In genomic region chr7:30115709-30116297, GRCh38 we compare ENCODE assay signal across 21 cellular contexts.
"Had no signal": no experiment of that assay in that cellular context is flagged by ENCODE, and none has a peak within 500 bp of the region (broad histone marks: within the 10 kb centered on the region; RNA-seq: fewer than 3 reads in every experiment).

No MANE protein-coding gene starts in this region.

- H3K9me3 ChIP-seq: vagina had no signal

- H3K27ac ChIP-seq: stomach, transverse colon had no signal

- H3K4me3 ChIP-seq: left ventricle myocardium inferior, stomach, transverse colon, vagina had no signal

- ATAC-seq: activated CD4-positive, alpha-beta T cell treated with anti-CD3 and anti-CD28 coated beads for 36 hours; esophagus mucosa; stimulated activated memory B cell treated with anti-CD40 and anti-IgM and Interleukin-4, amounts not matched to agents 10 μg/mL and 1 μg/mL and 100 μg/mL, for 72 hours had no signal

- DNase-seq: activated B cell treated with CpG ODN at 0.5 μM for 24 hours; activated CD4-positive, alpha-beta T cell treated with anti-CD3 and anti-CD28 coated beads for 36 hours; activated CD4-positive, alpha-beta T cell treated with anti-CD3 and anti-CD28 coated beads, Interleukin-2, amount 50 U/mL, for 4 hours; activated gamma-delta T cell; activated naive CD4-positive, alpha-beta T cell treated with anti-CD3 and anti-CD28 coated beads, Interleukin-2, amount 50 U/mL, for 16 hours; activated T-cell treated with anti-CD3 and anti-CD28 coated beads for 4 hours; central memory CD4-positive, alpha-beta T cell; dermis blood vessel endothelial cell; effector memory CD4-positive, alpha-beta T cell; glutamatergic neuron; hippocampal formation; left ventricle myocardium inferior; mammary epithelial cell; nucleus accumbens; small intestine; stomach; T-helper 9 cell; transverse colon had no signal

- FAIRE-seq: small intestine had no signal

- H3K36me3 ChIP-seq: stomach, transverse colon, vagina had no signal

- H3K27me3 ChIP-seq: stomach, transverse colon, vagina had no signal

- H3K4me1 ChIP-seq: stomach, transverse colon, vagina had no signal
